Comparison of ENCODE assay signal across 8 cellular contexts in genomic region chr6:131182991-131183425, GRCh38. TPM values are rescaled to one million over a fixed set of nuclear protein-coding genes. Genes with fewer than 3 reads are reported as not detected.
DNase-seq lines count a peak whose midpoint lies in the region; ATAC-seq, FAIRE-seq and TF ChIP-seq lines count a peak whose summit lies in the region.

No MANE protein-coding gene starts in this region.

- TF ChIP-seq CTCF in heart left ventricle (IDR thresholded peaks at IDR 0.05) = peak in 10 of 12 donors; percentile 8 to 50 (median 32)
- TF ChIP-seq CTCF in IMR-90 (conservative IDR thresholded peaks at IDR 0.05; ENCODE audit: low read depth, low read length) = peak; percentile 65
- peak; percentile 14; the same call in 1 of the 2 replicates for TF ChIP-seq CTCF in WERI-Rb-1 (IDR thresholded peaks at IDR 0.05; ENCODE audit: low read depth, low read length)
- TF ChIP-seq CTCF in fibroblast of pulmonary artery (IDR thresholded peaks at IDR 0.05; ENCODE audit: low read length, missing control alignments) = peak; percentile 71

- H2AK5ac ChIP-seq in IMR-90 (ENCODE audit: low read depth, low read length) = no peak overlapping the region

- H2BK5ac ChIP-seq in IMR-90 (ENCODE audit: low read depth, low read length, poor library complexity, severe bottlenecking) = no peak overlapping the region

- TF ChIP-seq POLR2A in heart left ventricle (IDR thresholded peaks at IDR 0.05) (no peak), IMR-90 (IDR thresholded peaks at IDR 0.05; ENCODE audit: low read depth, low read length) (no peak)

- H3K23ac ChIP-seq in IMR-90 (ENCODE audit: low read depth, low read length) = no peak overlapping the region

- no peak overlapping the region for H3K4me3 ChIP-seq in heart left ventricle
- H3K4me3 ChIP-seq in IMR-90 (ENCODE audit: insufficient read depth, low read depth, low read length) = no peak overlapping the region
- H3K4me3 ChIP-seq in WERI-Rb-1 (ENCODE audit: low read depth, low read length) = no peak overlapping the region
- no peak overlapping the region for H3K4me3 ChIP-seq in fibroblast of pulmonary artery (replicated peaks; ENCODE audit: low read depth, low read length)
- no peak overlapping the region for H3K4me3 ChIP-seq in skeletal muscle cell (ENCODE audit: low read depth, low read length)

- no peaks in the 10 kb centered on the region for H3K9me1 ChIP-seq in IMR-90 (ENCODE audit: insufficient read depth, low read length)

- peak overlapping the region; percentile 83 for H2AFZ ChIP-seq in IMR-90 (replicated peaks; ENCODE audit: low read length, poor library complexity)

- H2BK15ac ChIP-seq in IMR-90 (ENCODE audit: low read depth, low read length) = no peak overlapping the region

- H3K18ac ChIP-seq in IMR-90 (ENCODE audit: low read depth, low read length) = no peak overlapping the region

- no peak overlapping the region for H2AK9ac ChIP-seq in IMR-90 (replicated peaks; ENCODE audit: low read depth, low read length, poor library complexity)

- H3K27ac ChIP-seq in heart left ventricle (no peak overlapping the region), IMR-90 (ENCODE audit: insufficient read depth, low read length) (no peak overlapping the region), WERI-Rb-1 (no peak overlapping the region)

- H3K27me3 ChIP-seq in heart left ventricle (no peaks in the 10 kb centered on the region), IMR-90 (ENCODE audit: control insufficient read depth, insufficient read depth, low read length) (no peaks in the 10 kb centered on the region), WERI-Rb-1 (ENCODE audit: insufficient read depth, low read depth, severe bottlenecking) (no peaks in the 10 kb centered on the region)

- ATAC-seq in heart left ventricle (no peak), Right ventricle myocardium superior (ENCODE audit: poor library complexity) (no peak), IMR-90 (ENCODE audit: low read depth) (peak; percentile 85)

- peaks cover 0 to 12% (median 0%) of the 10 kb centered on the region in 9 donors for H3K36me3 ChIP-seq in heart left ventricle
- no peaks in the 10 kb centered on the region; the same call in 1 of the 2 replicates for H3K36me3 ChIP-seq in IMR-90 (ENCODE audit: control insufficient read depth, insufficient read depth, low read length)
- no peaks in the 10 kb centered on the region for H3K36me3 ChIP-seq in WERI-Rb-1

- peak; percentile 48 for TF ChIP-seq RAD21 in IMR-90 (IDR thresholded peaks at IDR 0.05; ENCODE audit: low read length)

- H3K56ac ChIP-seq in IMR-90 (ENCODE audit: extremely low read depth, insufficient read depth, low read length) = no peak overlapping the region

- H3K4me1 ChIP-seq in heart left ventricle = peaks cover 0 to 4% (median 0%) of the 10 kb centered on the region in 12 donors
- peaks cover 2% of the 10 kb centered on the region; the same call in 1 of the 2 replicates for H3K4me1 ChIP-seq in IMR-90 (ENCODE audit: control insufficient read depth, insufficient read depth, low read length)

- dilution Hi-C loops in IMR-90 (cut with HindIII; ENCODE audit: low sequenced_read_pairs, unreplicated experiment) = no loop called here

- FAIRE-seq in GM19239 (lab: Jason Lieb, UNC) = no peak

- no TSS peak for BruUV-seq in IMR-90 (replicated peaks; lab: Mats Ljungman, UMichigan)

- no peak overlapping the region for H4K91ac ChIP-seq in IMR-90 (ENCODE audit: insufficient read depth, low read depth, low read length)

- in situ Hi-C loops in IMR-90 (cut with MboI; ENCODE audit: low sequenced_read_pairs) = loop anchor here (10.0 kb wide), 1 partner anchor 362 kb away; no protein-coding TSS in a partner anchor

- H3K9ac ChIP-seq in IMR-90 (ENCODE audit: low read depth, low read length) = no peak overlapping the region

- no peak overlapping the region for H3K4ac ChIP-seq in IMR-90 (ENCODE audit: low read depth, low read length)

- H4K5ac ChIP-seq in IMR-90 (ENCODE audit: low read depth, low read length) = no peak overlapping the region

- 0 out of 2 replicates have a peak overlapping the region, but pooled peaks have one; percentile 1 for H2BK20ac ChIP-seq in IMR-90 (ENCODE audit: low read depth, low read length)

- H3K14ac ChIP-seq in IMR-90 (replicated peaks; ENCODE audit: low read depth, low read length) = no peak overlapping the region

- peak overlapping the region; percentile 43 for H3K4me2 ChIP-seq in IMR-90 (ENCODE audit: low read depth, low read length)

- DNase-seq in heart left ventricle (no peak), Right ventricle myocardium superior (no peak), IMR-90 (peak; percentile 56), WERI-Rb-1 (no peak), fibroblast of pulmonary artery (ENCODE audit: low read depth) (peak; percentile 74), skeletal muscle cell (ENCODE audit: low read depth) (peak; percentile 12), GM19239 (ENCODE audit: insufficient read length, low spot score) (no peak), mucosa of gallbladder (ENCODE audit: low spot score) (no peak)

- H3K9me3 ChIP-seq in heart left ventricle = no peaks in the 10 kb centered on the region
- no peaks in the 10 kb centered on the region for H3K9me3 ChIP-seq in IMR-90 (ENCODE audit: control insufficient read depth, insufficient read depth, low read length)
- H3K9me3 ChIP-seq in WERI-Rb-1 (ENCODE audit: severe bottlenecking) = no peaks in the 10 kb centered on the region

- 48 to 65% (median 54%) methylated on average over 5 of the region's 5 CpGs for WGBS in heart left ventricle, 4 donors
- WGBS in IMR-90 (ENCODE audit: extremely low coverage in 2 of 2, insufficient read length in 1 of 2), 2 experiments = no CpG with 5 or more reads among the region's 5 CpGs

- no peaks in the 10 kb centered on the region for H3K79me1 ChIP-seq in IMR-90 (ENCODE audit: low read depth in 1 of 2, low read length in 2 of 2)

- H4K20me1 ChIP-seq in IMR-90 (ENCODE audit: insufficient read depth, low read length) = no peaks in the 10 kb centered on the region

- POLR2A ChIA-PET in IMR-90 (lab: Charles Lee; ENCODE audit: unreplicated experiment) = no interaction called here

- intact Hi-C loops in heart left ventricle (cut with DNase I) = loop anchor here in 1 of 10 donors (5.0 kb wide), 1 partner anchor 349 kb away; no protein-coding TSS in a partner anchor
- intact Hi-C loops in Right ventricle myocardium superior (cut with DNase I) = no loop called here
- intact Hi-C loops in IMR-90 (cut with micrococcal nuclease) = loop anchor here (1.0 kb wide), 1 partner anchor 351 kb away; no protein-coding TSS in a partner anchor

- CTCF ChIA-PET in IMR-90 (lab: Yijun Ruan, JAX) = interaction anchor here (0.7 to 1.6 kb wide), 8 partner anchors 9 to 351 kb away, joined by 3 to 9 read pairs (median 4); no protein-coding TSS in a partner anchor

- no peak overlapping the region for H2BK120ac ChIP-seq in IMR-90 (ENCODE audit: low read depth, low read length)

- peak overlapping the region in 1 of 2 experiments; percentile 64; a peak in 2 of 4 replicates for H4K8ac ChIP-seq in IMR-90 (ENCODE audit: low read depth in 2 of 2, low read length in 2 of 2)

TF ChIP-seq in IMR-90, 13 proteins besides CTCF, POLR2A, EP300 and RAD21:
- TF ChIP-seq RFX5 (IDR thresholded peaks at IDR 0.05; ENCODE audit: low read depth, low read length) (no peak), BHLHE40 (IDR thresholded peaks at IDR 0.05; ENCODE audit: low read depth, low read length) (no peak), RCOR1 (IDR thresholded peaks at IDR 0.05; ENCODE audit: insufficient replicate concordance, low read length) (no peak), SMC3 (IDR thresholded peaks at IDR 0.05; ENCODE audit: low read depth, low read length) (peak; percentile 54), CEBPB (IDR thresholded peaks at IDR 0.05; ENCODE audit: low read depth, low read length) (no peak)
- TF ChIP-seq, protein P1, sequence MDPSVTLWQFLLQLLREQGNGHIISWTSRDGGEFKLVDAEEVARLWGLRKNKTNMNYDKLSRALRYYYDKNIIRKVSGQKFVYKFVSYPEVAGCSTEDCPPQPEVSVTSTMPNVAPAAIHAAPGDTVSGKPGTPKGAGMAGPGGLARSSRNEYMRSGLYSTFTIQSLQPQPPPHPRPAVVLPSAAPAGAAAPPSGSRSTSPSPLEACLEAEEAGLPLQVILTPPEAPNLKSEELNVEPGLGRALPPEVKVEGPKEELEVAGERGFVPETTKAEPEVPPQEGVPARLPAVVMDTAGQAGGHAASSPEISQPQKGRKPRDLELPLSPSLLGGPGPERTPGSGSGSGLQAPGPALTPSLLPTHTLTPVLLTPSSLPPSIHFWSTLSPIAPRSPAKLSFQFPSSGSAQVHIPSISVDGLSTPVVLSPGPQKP (IDR thresholded peaks at IDR 0.05; ENCODE audit: borderline replicate concordance, low read depth, low read length) = no peak

RNA-seq across cellular contexts. Expression of gene AKAP7, which starts 47.7 kb away (rescaled TPM):
- total RNA-seq in heart left ventricle = 10 to 100 TPM in 4 of 9 donors, 1 to 10 TPM in 5; 6.5 to 13.5 (median 8.9) TPM
- polyA plus RNA-seq in heart left ventricle = 1 to 10 TPM; 2.3 to 4.3 TPM
- 10.3 TPM for total RNA-seq in Right ventricle myocardium superior
- 0.54 and 3.3 TPM in 2 replicates for total RNA-seq in IMR-90 (2012; rRNA removed)
- 0.90 and 1.1 TPM in 2 replicates for polyA plus RNA-seq in IMR-90 (2012; rRNA removed)
- polyA plus RNA-seq in IMR-90 (2012; cell fraction: cytosol; rRNA removed) = 0.10 and 0.18 TPM in 2 replicates
- 0.18 and 1.1 TPM in 2 replicates for polyA plus RNA-seq in IMR-90 (2012; cell fraction: nucleus; rRNA removed; ENCODE audit: low replicate concordance)
- total RNA-seq in mucosa of gallbladder = 56.3 TPM

Comparison
In these comparisons a context has a peak if more than half of its experiments do, and no peak if none do; other contexts are left out.
1. DNase-seq: peak in IMR-90 (single experiment), fibroblast of pulmonary artery (single experiment) and skeletal muscle cell (single experiment); none in heart left ventricle (0 of 5), Right ventricle myocardium superior (single experiment), WERI-Rb-1 (single experiment), GM19239 (single experiment) and mucosa of gallbladder (single experiment).
2. CTCF ChIP-seq: peak in every context shown above with its lines; median percentile 71 in fibroblast of pulmonary artery; 65 in IMR-90; 32 in heart left ventricle; 14 in WERI-Rb-1.